In genomic region chr12:101777476-101777875, GRCh38 we compare ENCODE assay signal across 12 cellular contexts. TPM values are rescaled to one million over a fixed set of nuclear protein-coding genes. Genes with fewer than 3 reads are reported as not detected.
DNase-seq lines count a peak whose midpoint lies in the region; ATAC-seq and TF ChIP-seq lines count a peak whose summit lies in the region.
"Had no signal": no experiment of that assay in that cellular context is flagged by ENCODE, and none has a peak within 500 bp of the region (broad histone marks: within the 10 kb centered on the region; RNA-seq: fewer than 3 reads in every experiment).

No MANE protein-coding gene starts in this region.

- peak overlapping the region; percentile 68 for H3K27ac Mint-ChIP-seq in CD8-positive, alpha-beta T cell
- peak overlapping the region; percentile 15 for H3K27ac Mint-ChIP-seq in neural crest cell (ENCODE audit: unreplicated experiment)

- H3K27ac ChIP-seq in CD8-positive, alpha-beta T cell (ENCODE audit: low read depth, low read length): no peak overlapping the region
- H3K27ac ChIP-seq in angular gyrus (ENCODE audit: low read depth, low read length) (peak overlapping the region; percentile 43), uterus (no peak overlapping the region)
- H3K27ac ChIP-seq: body of pancreas, testis had no signal

- ATAC-seq in CD8-positive, alpha-beta T cell: no peak
- ATAC-seq: body of pancreas, PC-3 had no signal

- POLR2A ChIA-PET in CD8-positive, alpha-beta T cell (lab: Charles Lee): interaction anchor here (0.6 to 1.0 kb wide), 2 partner anchors 51 to 108 kb away, joined by 3 to 4 read pairs; no protein-coding TSS in a partner anchor

- H3K36me3 ChIP-seq in CD8-positive, alpha-beta T cell (ENCODE audit: insufficient read depth, low read length): peaks cover 7% of the 10 kb centered on the region
- H3K36me3 ChIP-seq in Loucy (ENCODE audit: insufficient read depth, low read length) (peaks cover 13% of the 10 kb centered on the region), uterus (no peaks in the 10 kb centered on the region)

- H4K20me1 ChIP-seq in Loucy (ENCODE audit: insufficient read depth, low read length, poor library complexity, severe bottlenecking): no peaks in the 10 kb centered on the region

- H3K4me2 ChIP-seq in Loucy (ENCODE audit: low read depth, low read length, poor library complexity, severe bottlenecking): no peak overlapping the region

- H3K79me2 ChIP-seq in Loucy (ENCODE audit: insufficient read depth, low read length): 0 out of 2 replicates have a peak, but pooled peaks cover 4% of the 10 kb centered on the region

- H2AFZ ChIP-seq in Loucy (ENCODE audit: low read length): no peak overlapping the region

- no peaks in the 10 kb centered on the region for H3K4me1 ChIP-seq in CD8-positive, alpha-beta T cell (ENCODE audit: insufficient read depth, low read length)
- H3K4me1 ChIP-seq in Loucy (ENCODE audit: insufficient read depth, low read length, poor library complexity, severe bottlenecking): peaks cover 62% of the 10 kb centered on the region
- no peaks in the 10 kb centered on the region for H3K4me1 ChIP-seq in uterus
- H3K4me1 ChIP-seq: body of pancreas, testis had no signal

- H3K9ac ChIP-seq in Loucy (ENCODE audit: low read depth, low read length, poor library complexity, severe bottlenecking): peak overlapping the region; percentile 60

- intact Hi-C loops in CD8-positive, alpha-beta T cell (cut with DNase I, micrococcal nuclease): loop anchor here in 1 of 2 experiments (10.0 kb wide), 1 partner anchor 707 kb away; the partner anchor contains the start of gene IGF1
- intact Hi-C loops in uterus (cut with DNase I; ENCODE audit: low total_unique reads): no loop called here

- H3K4me1 Mint-ChIP-seq in CD8-positive, alpha-beta T cell (ENCODE audit: low read depth): no peaks in the 10 kb centered on the region
- peaks cover 21% of the 10 kb centered on the region for H3K4me1 Mint-ChIP-seq in neural crest cell

- H3K9me3 ChIP-seq in CD8-positive, alpha-beta T cell (ENCODE audit: low read length): no peaks in the 10 kb centered on the region
- H3K9me3 ChIP-seq in Loucy (ENCODE audit: insufficient read depth, low read depth, low read length): no peaks in the 10 kb centered on the region
- no peaks in the 10 kb centered on the region for H3K9me3 ChIP-seq in uterus
- H3K9me3 ChIP-seq: body of pancreas, testis had no signal

- no peak overlapping the region for H3K4me3 ChIP-seq in CD8-positive, alpha-beta T cell (ENCODE audit: low read depth, low read length)
- H3K4me3 ChIP-seq in Loucy (ENCODE audit: low read length, poor library complexity, severe bottlenecking) (no peak overlapping the region), uterus (no peak overlapping the region)
- H3K4me3 ChIP-seq: body of pancreas, testis had no signal

- H3F3A ChIP-seq in Loucy (ENCODE audit: low read depth): peaks cover under 1% of the 10 kb centered on the region; the same call in 1 of the 2 replicates

- H3K4me3 Mint-ChIP-seq in CD8-positive, alpha-beta T cell: no peak overlapping the region
- H3K4me3 Mint-ChIP-seq in neural crest cell: no peak overlapping the region

- H3K27me3 Mint-ChIP-seq in CD8-positive, alpha-beta T cell (ENCODE audit: low read depth): no peaks in the 10 kb centered on the region
- H3K27me3 Mint-ChIP-seq in neural crest cell (ENCODE audit: low read depth): no peaks in the 10 kb centered on the region

- H3K27me3 ChIP-seq in CD8-positive, alpha-beta T cell (ENCODE audit: insufficient read depth, low read length): no peaks in the 10 kb centered on the region
- H3K27me3 ChIP-seq in Loucy (ENCODE audit: insufficient read depth, low read length, poor library complexity, severe bottlenecking) (no peaks in the 10 kb centered on the region), uterus (no peaks in the 10 kb centered on the region)
- H3K27me3 ChIP-seq: body of pancreas, testis had no signal

- no peak for TF ChIP-seq CTCF in CD8-positive, alpha-beta T cell (IDR thresholded peaks at IDR 0.05)
- TF ChIP-seq CTCF in Loucy (conservative IDR thresholded peaks at IDR 0.05; ENCODE audit: low read length): no peak
- TF ChIP-seq CTCF in neural crest cell (conservative IDR thresholded peaks at IDR 0.05): no peak
- no peak for TF ChIP-seq CTCF in uterus (IDR thresholded peaks at IDR 0.05)

- H3K36me3 Mint-ChIP-seq in CD8-positive, alpha-beta T cell: peaks cover 54% of the 10 kb centered on the region
- peaks cover 2% of the 10 kb centered on the region for H3K36me3 Mint-ChIP-seq in neural crest cell (ENCODE audit: low read depth)

- no peaks in the 10 kb centered on the region for H3K9me2 ChIP-seq in Loucy (replicated peaks; ENCODE audit: low read depth, low read length)

- no peak for DNase-seq in CD8-positive, alpha-beta T cell
- DNase-seq in neural crest cell (ENCODE audit: low read depth, low spot score): no peak
- no peak for DNase-seq in stimulated activated CD4-positive, alpha-beta T cell treated with anti-CD3 and anti-CD28 coated beads, Interleukin-2, amount 100 ng/mL, for 48 hours
- DNase-seq in NCI-H1930 (lab: John Stamatoyannopoulos, UW): no peak
- DNase-seq in inferior parietal cortex (ENCODE audit: extremely low spot score): no peak
- no peak for DNase-seq in uterus
- DNase-seq: body of pancreas, GOT3, PC-3, testis had no signal

- H3K9me3 Mint-ChIP-seq in CD8-positive, alpha-beta T cell: no peaks in the 10 kb centered on the region
- no peaks in the 10 kb centered on the region for H3K9me3 Mint-ChIP-seq in neural crest cell

- no peak for TF ChIP-seq POLR2A in uterus (IDR thresholded peaks at IDR 0.05)

- CTCF ChIA-PET in CD8-positive, alpha-beta T cell (lab: Charles Lee): interaction anchor here (1.2 to 3.4 kb wide), 6 partner anchors 9 to 62 kb away, joined by 3 to 19 read pairs (median 8); partner anchors contain the start of gene GNPTAB

RNA-seq across cellular contexts. Expression of gene SYCP3, which starts 38.2 kb away (rescaled TPM):
- under 1 TPM; 0.27 to 0.39 TPM for total RNA-seq in CD8-positive, alpha-beta T cell
- total RNA-seq in neural crest cell: 0.36 TPM in 1 of 2 replicates, not detected in the other
- total RNA-seq in uterus: under 1 TPM in 1 of 4 donors, not detected in 3; 0.14 TPM
- total RNA-seq: PC-3 had no signal

RNA-seq across cellular contexts. Expression of gene GNPTAB, which starts 53.3 kb away (rescaled TPM):
- 10 to 100 TPM; 40.4 to 46.9 TPM for total RNA-seq in CD8-positive, alpha-beta T cell
- total RNA-seq in neural crest cell (11.0 and 13.6 TPM in 2 replicates), uterus (10 to 100 TPM in 3 of 4 donors, 1 to 10 TPM in 1; 3.8 to 38.7 (median 26.1) TPM)
